13 cellular contexts compared by ENCODE assay signal in genomic region chr11:66886671-66887221, GRCh38. TPM values are rescaled to one million over a fixed set of nuclear protein-coding genes. Genes with fewer than 3 reads are reported as not detected.
DNase-seq lines count a peak whose midpoint lies in the region; ATAC-seq and TF ChIP-seq lines count a peak whose summit lies in the region.
"Had no signal": no experiment of that assay in that cellular context is flagged by ENCODE, and none has a peak within 500 bp of the region (broad histone marks: within the 10 kb centered on the region; RNA-seq: fewer than 3 reads in every experiment).

No MANE protein-coding gene starts in this region.

- POLR2A ChIA-PET in WTC11 (lab: Charles Lee) = no interaction called here

- CTCF ChIA-PET in WTC11 (lab: Charles Lee) = interaction anchor here (0.6 to 2.0 kb wide), 3 partner anchors 35 to 135 kb away, joined by 4 to 7 read pairs (median 5); no protein-coding TSS in a partner anchor

- H3K27ac Mint-ChIP-seq in GM23338 (no peak overlapping the region; the same call in 1 of the 2 replicates), WTC11 (peak overlapping the region; percentile 9; the same call in 1 of the 2 replicates)

- H3K9me2 ChIP-seq in GM23338 (ENCODE audit: insufficient read depth) = no peaks in the 10 kb centered on the region

- H3K36me3 ChIP-seq in GM23338 (ENCODE audit: insufficient read depth) (no peaks in the 10 kb centered on the region), psoas muscle (ENCODE audit: insufficient read depth in 1 of 2, low read depth in 1 of 2) (no peaks in the 10 kb centered on the region), spleen (no peaks in the 10 kb centered on the region)

- no peaks in the 10 kb centered on the region for H3F3A ChIP-seq in GM23338 (replicated peaks; ENCODE audit: low read depth)

- H3K27me3 Mint-ChIP-seq in GM23338 (ENCODE audit: insufficient read depth, low read depth, poor library complexity) = peaks cover 7% of the 10 kb centered on the region
- no peaks in the 10 kb centered on the region for H3K27me3 Mint-ChIP-seq in WTC11 (ENCODE audit: low read depth)
- H3K27me3 Mint-ChIP-seq: CD4-positive, CD25-positive, alpha-beta regulatory T cell had no signal

- H3K79me2 ChIP-seq in GM23338 (replicated peaks; ENCODE audit: insufficient read depth) = no peaks in the 10 kb centered on the region

- no peak for TF ChIP-seq POLR2A in spleen (IDR thresholded peaks at IDR 0.05)

- H3K36me3 Mint-ChIP-seq in GM23338 (ENCODE audit: low read depth) (no peaks in the 10 kb centered on the region; the same call in 2 of the 3 replicates), WTC11 (no peaks in the 10 kb centered on the region)
- H3K36me3 Mint-ChIP-seq: CD4-positive, CD25-positive, alpha-beta regulatory T cell; immature natural killer cell had no signal

- H4K20me1 ChIP-seq in GM23338 (replicated peaks; ENCODE audit: insufficient read depth) = no peaks in the 10 kb centered on the region

- no peaks in the 10 kb centered on the region for H3K27me3 ChIP-seq in GM23338 (ENCODE audit: insufficient read depth)
- no peaks in the 10 kb centered on the region for H3K27me3 ChIP-seq in psoas muscle (ENCODE audit: insufficient read depth in 3 of 3, low read length in 2 of 3)
- H3K27me3 ChIP-seq in spleen (replicated peaks in 1 of 7) = peaks cover 0 to 5% (median 0%) of the 10 kb centered on the region in 7 donors

- in situ Hi-C loops in GM13976 (cut with MboI; ENCODE audit: low sequenced_read_pairs, unreplicated experiment) = no loop called here

- peak; percentile 11; the same call in 2 of the 3 replicates for ATAC-seq in GM23338
- ATAC-seq in WTC11 = no peak
- ATAC-seq in psoas muscle = peak; percentile 22 to 34 (median 28)
- ATAC-seq in GM19397 (IDR thresholded peaks at IDR 0.05; ENCODE audit: unreplicated experiment) = no peak
- ATAC-seq: activated CD8-positive, alpha-beta T cell treated with anti-CD3 and anti-CD28 coated beads, Interleukin-2, amount 10 ng/mL, durations not matched to agents 7 days and 5 days had no signal

- H3K4me1 ChIP-seq in GM23338 (ENCODE audit: insufficient read depth) = peaks cover 4% of the 10 kb centered on the region; the same call in 1 of the 2 replicates
- peaks cover 46% of the 10 kb centered on the region for H3K4me1 ChIP-seq in psoas muscle
- peaks cover 0 to 10% (median 3%) of the 10 kb centered on the region in 6 donors for H3K4me1 ChIP-seq in spleen

- no peaks in the 10 kb centered on the region for H3K9me3 ChIP-seq in psoas muscle
- no peaks in the 10 kb centered on the region for H3K9me3 ChIP-seq in spleen

- H2AFZ ChIP-seq in GM23338 = no peak overlapping the region

- H3K4me3 Mint-ChIP-seq in GM23338 (no peak overlapping the region), WTC11 (no peak overlapping the region)
- H3K4me3 Mint-ChIP-seq: activated CD8-positive, alpha-beta T cell treated with anti-CD3 and anti-CD28 coated beads, Interleukin-2, amount 10 ng/mL, durations not matched to agents 7 days and 5 days; CD4-positive, CD25-positive, alpha-beta regulatory T cell; immature natural killer cell had no signal

- DNase-seq in GM23338 (ENCODE audit: low spot score) = no peak
- DNase-seq in WTC11 (ENCODE audit: low spot score) = no peak
- peak; percentile 67 for DNase-seq in glomerular visceral epithelial cell (ENCODE audit: extremely low spot score)
- peak; percentile 46 to 57 for DNase-seq in psoas muscle
- no peak for DNase-seq in spleen
- DNase-seq in GM13976 (ENCODE audit: low spot score) = no peak
- no peak for DNase-seq in NOMO-1 treated with DMSO at 0.1 percent for 48 hours (lab: John Stamatoyannopoulos, UW; ENCODE audit: unreplicated experiment)
- DNase-seq: activated CD8-positive, alpha-beta T cell treated with anti-CD3 and anti-CD28 coated beads, Interleukin-2, amount 10 ng/mL, durations not matched to agents 7 days and 5 days; CD4-positive, CD25-positive, alpha-beta regulatory T cell; immature natural killer cell; NCI-H1417 treated with DMSO at 0.1 percent for 48 hours; NCI-H510A had no signal

- H3K4me3 ChIP-seq in GM23338 (no peak overlapping the region), psoas muscle (no peak overlapping the region), spleen (no peak overlapping the region)

- intact Hi-C loops in psoas muscle (cut with DNase I) (no loop called here), spleen (cut with DNase I; ENCODE audit: low total_unique reads) (no loop called here)

- no peak for TF ChIP-seq CTCF in GM23338 (conservative IDR thresholded peaks at IDR 0.05; ENCODE audit: low read depth in 2 of 2)
- no peak for TF ChIP-seq CTCF in WTC11 (IDR thresholded peaks at IDR 0.05)
- no peak for TF ChIP-seq CTCF in psoas muscle (IDR thresholded peaks at IDR 0.05)
- no peak for TF ChIP-seq CTCF in spleen (IDR thresholded peaks at IDR 0.05 in 8 of 11, conservative IDR thresholded peaks at IDR 0.05 in 3 of 11)
- no peak for TF ChIP-seq CTCF in GM13976 (IDR thresholded peaks at IDR 0.05; ENCODE audit: borderline replicate concordance, control extremely low read depth, extremely low read depth, insufficient read depth, missing control alignments)

- H3K9me3 Mint-ChIP-seq in GM23338 = no peaks in the 10 kb centered on the region
- H3K9me3 Mint-ChIP-seq in WTC11 = no peaks in the 10 kb centered on the region
- H3K9me3 Mint-ChIP-seq: immature natural killer cell had no signal

- no peak overlapping the region for H3K27ac ChIP-seq in GM23338 (ENCODE audit: low read depth)
- peak overlapping the region; percentile 21 for H3K27ac ChIP-seq in psoas muscle
- no peak overlapping the region for H3K27ac ChIP-seq in spleen

- H3K4me1 Mint-ChIP-seq in GM23338 = peaks cover 32% of the 10 kb centered on the region
- H3K4me1 Mint-ChIP-seq in WTC11 = peaks cover 27% of the 10 kb centered on the region
- H3K4me1 Mint-ChIP-seq: immature natural killer cell had no signal

- WGBS in psoas muscle, 3 donors = 51 to 58% (median 57%) methylated on average over 15 of the region's 15 CpGs
- 82 to 90% (median 86%) methylated on average over 14 to 15 of the region's 15 CpGs for WGBS in spleen, 5 donors

- no peak overlapping the region for H3K4me2 ChIP-seq in GM23338

TF ChIP-seq in GM23338, 12 proteins besides CTCF, POLR2A, EP300 and RAD21 (continues in another document):
- TF ChIP-seq JUNB (IDR thresholded peaks at IDR 0.05; ENCODE audit: unreplicated experiment) = no peak

TF ChIP-seq in WTC11, 78 proteins besides CTCF, POLR2A, EP300 and RAD21:
- TF ChIP-seq ZNF416 (CRISPR knock-in tag; IDR thresholded peaks at IDR 0.05) = no peak
- TF ChIP-seq ZNF423 (CRISPR knock-in tag; IDR thresholded peaks at IDR 0.05) = peak; percentile 38; the same call in 1 of the 2 replicates
- TF ChIP-seq RELA (CRISPR knock-in tag; IDR thresholded peaks at IDR 0.05; ENCODE audit: borderline replicate concordance) = no peak

RNA-seq across cellular contexts. Expression of gene LRFN4, which starts 29.9 kb away (rescaled TPM):
- 56.7 and 63.5 TPM in 2 replicates for total RNA-seq in GM23338 (2014; rRNA removed; shearing (Covaris generic))
- 9.8 and 11.1 TPM in 2 replicates for polyA plus RNA-seq in GM23338 (2016; fragmentation: Nextera tagmentation; extraction: Ambion mirVana)
- total RNA-seq in WTC11 (2021) = 62.7 to 70.3 TPM (median 68.0 TPM) in 3 replicates
- total RNA-seq in psoas muscle = 10 to 100 TPM in 3 of 4 donors, 1 to 10 TPM in 1; 7.4 to 11.8 (median 10.7) TPM
- polyA plus RNA-seq in psoas muscle = 10 to 100 TPM in 2 of 3 donors, 1 to 10 TPM in 1; 8.5 to 16.6 (median 15.3) TPM
- total RNA-seq in spleen = 10 to 100 TPM in 2 of 7 donors, 1 to 10 TPM in 5; 3.3 to 10.3 (median 8.0) TPM
- polyA plus RNA-seq in spleen = 10 to 100 TPM in 1 of 3 donors, 1 to 10 TPM in 2; 3.9 to 12.0 (median 7.9) TPM

RNA-seq across cellular contexts. Expression of gene RCE1, which starts 43.5 kb away (rescaled TPM):
- 44.7 and 55.1 TPM in 2 replicates for total RNA-seq in GM23338 (2014; rRNA removed; shearing (Covaris generic))
- polyA plus RNA-seq in GM23338 (2016; fragmentation: Nextera tagmentation; extraction: Ambion mirVana) = 27.7 and 27.8 TPM in 2 replicates
- 34.5 to 36.9 TPM (median 34.6 TPM) in 3 replicates for total RNA-seq in WTC11 (2021)
- 1 to 10 TPM; 3.1 to 5.0 (median 4.3) TPM for total RNA-seq in psoas muscle
- polyA plus RNA-seq in psoas muscle = 10 to 100 TPM in 1 of 3 donors, 1 to 10 TPM in 2; 4.2 to 13.2 (median 5.1) TPM
- 10 to 100 TPM; 14.5 to 27.9 (median 18.1) TPM for total RNA-seq in spleen
- 10 to 100 TPM; 10.0 to 19.3 (median 14.2) TPM for polyA plus RNA-seq in spleen

Comparison
In these comparisons a context has a peak if more than half of its experiments do, and no peak if none do; other contexts are left out.
1. ATAC-seq: peak in GM23338 (single experiment) and psoas muscle (4 of 4); none in WTC11 (single experiment) and GM19397 (single experiment).
2. DNase-seq: peak in glomerular visceral epithelial cell (single experiment) and psoas muscle (2 of 2); none in GM23338 (single experiment), WTC11 (single experiment), spleen (single experiment), GM13976 (single experiment) and NOMO-1 treated with DMSO at 0.1 percent for 48 hours (single experiment).